In the genomic region with DNA sequence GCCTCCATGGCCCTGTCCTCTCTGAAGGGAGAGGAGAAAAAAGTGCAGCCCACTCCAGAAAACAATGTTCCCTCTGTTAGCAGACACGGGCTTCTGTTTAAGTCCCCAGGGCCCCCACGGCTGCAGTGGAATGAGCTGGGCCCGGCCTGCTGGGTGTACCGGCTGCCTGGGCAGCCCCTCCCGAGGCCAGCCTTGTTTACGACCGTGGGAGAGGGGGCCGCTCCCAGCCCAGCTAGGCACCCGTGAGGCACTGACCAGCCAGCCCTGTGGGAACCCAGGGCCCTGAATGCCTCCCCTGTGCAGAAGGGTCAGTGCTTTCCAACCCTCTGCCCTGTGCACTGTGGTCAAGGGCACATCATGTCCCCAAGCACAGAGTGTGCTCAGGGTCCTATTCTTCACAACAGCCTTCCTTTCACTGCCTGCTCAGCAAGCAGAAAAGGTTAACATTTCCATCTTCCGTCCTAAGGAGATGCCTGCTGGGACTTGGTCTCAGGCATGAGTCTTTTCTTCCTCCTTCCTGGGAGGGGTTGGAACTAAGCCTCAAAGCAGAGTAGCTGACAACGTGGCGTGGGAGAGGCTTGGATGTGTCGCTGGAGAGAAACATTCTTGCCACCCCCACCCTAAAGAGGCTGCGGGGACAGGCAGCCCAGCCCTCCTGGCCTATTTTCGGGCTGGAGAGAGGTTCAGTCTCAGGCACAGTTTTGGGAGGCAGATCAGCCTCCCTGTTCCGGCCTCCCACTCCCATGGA, we compare ENCODE assay signal across 13 cellular contexts.
A peak's percentile ranks its signal among the peaks of the same experiment; 100 is the strongest.
DNase-seq lines count a peak whose midpoint lies in the region; ATAC-seq, FAIRE-seq and TF ChIP-seq lines count a peak whose summit lies in the region.
"Had no signal": no experiment of that assay in that cellular context is flagged by ENCODE, and none has a peak within 500 bp of the region (broad histone marks: within the 10 kb centered on the region; RNA-seq: fewer than 3 reads in every experiment).

No MANE protein-coding gene starts in this region.

- FAIRE-seq in H54 (lab: Jason Lieb, UNC), result no peak
- FAIRE-seq: small intestine had no signal

- H3K27ac ChIP-seq in dorsolateral prefrontal cortex (peak overlapping the region; percentile 92 to 100 (median 99)), lower lobe of right lung (peak overlapping the region; percentile 48)

- H3K4me1 ChIP-seq in lower lobe of right lung, result peaks cover 12% of the 10 kb centered on the region

- TF ChIP-seq POLR2A in H54 (IDR thresholded peaks at IDR 0.05; ENCODE audit: low read depth, low read length), result no peak

- H3K4me3 ChIP-seq in dorsolateral prefrontal cortex (peak overlapping the region in 25 of 59 donors; percentile 0 to 46 (median 16)), lower lobe of right lung (no peak overlapping the region)

- TF ChIP-seq CTCF in dorsolateral prefrontal cortex (IDR thresholded peaks at IDR 0.05 in 54 of 56, conservative IDR thresholded peaks at IDR 0.05 in 2 of 56; ENCODE audit: low read depth in 1 of 56, partially characterized antibody in 56 of 56) (peak in 8 of 56 donors; percentile 9 to 34 (median 22)), lower lobe of right lung (IDR thresholded peaks at IDR 0.05) (no peak)

- no peaks in the 10 kb centered on the region for H3K36me3 ChIP-seq in lower lobe of right lung

- intact Hi-C loops in dorsolateral prefrontal cortex (cut with DNase I) (loop anchor here (1.0 to 5.0 kb wide), 5 partner anchors 15 to 105 kb away; a partner anchor contains a TSS), lower lobe of right lung (cut with DNase I) (no loop called here)

- ATAC-seq in lower lobe of right lung (peak; percentile 6 to 38), HG02678 (IDR thresholded peaks at IDR 0.05; ENCODE audit: unreplicated experiment) (no peak)

- DNase-seq in LHCN-M2 (ENCODE audit: low read depth), result peak; percentile 59
- DNase-seq in dorsolateral prefrontal cortex, result peak; percentile 60 to 99 (median 96)
- DNase-seq in lower lobe of right lung, result no peak
- DNase-seq in smooth muscle cell of the brain vasculature (ENCODE audit: low read depth, low spot score), result peak; percentile 64
- no peak for DNase-seq in activated CD4-positive, CD25-positive, alpha-beta regulatory T cell treated with anti-CD3 and anti-CD28 coated beads, Interleukin-2, amount 50 U/mL, for 72 hours
- no peak for DNase-seq in NCI-H446 (lab: John Stamatoyannopoulos, UW)
- DNase-seq in H54 (ENCODE audit: insufficient read length, low spot score), result no peak
- DNase-seq: activated CD4-positive, alpha-beta T cell treated with anti-CD3 and anti-CD28 coated beads, Interleukin-2, amount 50 U/mL, for 1 hour; COR-L47; MV-4-11; RPMI8226; small intestine had no signal

- H3K9me3 ChIP-seq in lower lobe of right lung, result no peaks in the 10 kb centered on the region

- H3K27me3 ChIP-seq in dorsolateral prefrontal cortex, result no peaks in the 10 kb centered on the region
- no peaks in the 10 kb centered on the region for H3K27me3 ChIP-seq in lower lobe of right lung (ENCODE audit: low read depth)

Comparison
In these comparisons a context has a peak if more than half of its experiments do, and no peak if none do; other contexts are left out.
1. DNase-seq: peak in LHCN-M2 (single experiment), dorsolateral prefrontal cortex (10 of 10) and smooth muscle cell of the brain vasculature (single experiment); none in lower lobe of right lung (single experiment), activated CD4-positive, CD25-positive, alpha-beta regulatory T cell treated with anti-CD3 and anti-CD28 coated beads, Interleukin-2, amount 50 U/mL, for 72 hours (single experiment), NCI-H446 (0 of 2) and H54 (single experiment).